In the genomic region with DNA sequence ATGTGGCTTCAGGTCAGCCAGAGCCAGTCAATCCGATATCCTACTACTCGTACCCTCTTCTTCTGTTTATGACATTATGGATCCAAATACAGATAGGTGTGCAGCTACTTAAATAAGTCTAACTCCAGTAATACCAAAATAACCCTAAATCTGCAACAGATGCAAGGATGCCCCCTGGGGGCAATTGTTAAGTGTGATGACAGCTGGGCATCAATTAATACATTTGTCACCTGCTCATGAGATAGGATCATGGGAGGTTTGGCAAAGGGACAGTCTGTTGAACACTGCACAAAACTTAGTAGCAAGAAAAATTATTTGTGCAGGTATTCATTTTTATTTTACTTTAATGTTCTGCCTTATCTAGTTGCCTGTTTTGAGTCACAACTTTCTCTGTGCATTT, we compare ENCODE assay signal across 17 cellular contexts.
DNase-seq lines count a peak whose midpoint lies in the region; FAIRE-seq and TF ChIP-seq lines count a peak whose summit lies in the region.
"Had no signal": no experiment of that assay in that cellular context is flagged by ENCODE, and none has a peak within 500 bp of the region (broad histone marks: within the 10 kb centered on the region; RNA-seq: fewer than 3 reads in every experiment).

No MANE protein-coding gene starts in this region.

- H3K27ac ChIP-seq in endodermal cell (ENCODE audit: low read depth, low read length) (no peak overlapping the region), transverse colon (no peak overlapping the region)
- H3K27ac ChIP-seq: ascending aorta, colonic mucosa had no signal

- peaks cover 28% of the 10 kb centered on the region for H3K27me3 Mint-ChIP-seq in endodermal cell (ENCODE audit: insufficient read depth)
- H3K27me3 Mint-ChIP-seq: type B pancreatic cell had no signal

- H3K4me3 Mint-ChIP-seq in endodermal cell, result no peak overlapping the region
- H3K4me3 Mint-ChIP-seq: mesothelial cell of epicardium; stimulated activated effector memory CD8-positive, alpha-beta T cell treated with anti-CD3 and anti-CD28 coated beads, Interleukin-12 subunit alpha, Interleukin-12 subunit beta, amount 100 ng/mL, for 72 hours; type B pancreatic cell had no signal

- peak; percentile 30 for TF ChIP-seq CTCF in D721Med (IDR thresholded peaks at IDR 0.05; ENCODE audit: insufficient read depth, missing control alignments)
- peak; percentile 9; the same call in 1 of the 2 replicates for TF ChIP-seq CTCF in LNCAP (IDR thresholded peaks at IDR 0.05)
- peak; percentile 52 for TF ChIP-seq CTCF in endodermal cell (conservative IDR thresholded peaks at IDR 0.05)
- no peak for TF ChIP-seq CTCF in transverse colon (IDR thresholded peaks at IDR 0.05)

- TF ChIP-seq POLR2A in transverse colon (IDR thresholded peaks at IDR 0.05), result no peak

- H3K27ac Mint-ChIP-seq in endodermal cell, result no peak overlapping the region
- H3K27ac Mint-ChIP-seq: mesothelial cell of epicardium; stimulated activated effector memory CD8-positive, alpha-beta T cell treated with anti-CD3 and anti-CD28 coated beads, Interleukin-12 subunit alpha, Interleukin-12 subunit beta, amount 100 ng/mL, for 72 hours; type B pancreatic cell had no signal

- H3K9me3 Mint-ChIP-seq in endodermal cell, result peaks cover 11% of the 10 kb centered on the region
- H3K9me3 Mint-ChIP-seq: stimulated activated effector memory CD8-positive, alpha-beta T cell treated with anti-CD3 and anti-CD28 coated beads, Interleukin-12 subunit alpha, Interleukin-12 subunit beta, amount 100 ng/mL, for 72 hours; type B pancreatic cell had no signal

- DNase-seq in D721Med (ENCODE audit: insufficient read length, low spot score) (no peak), NCI-H82 (lab: John Stamatoyannopoulos, UW) (peak; percentile 70), endodermal cell (no peak), NCI-H526 treated with DMSO at 0.1 percent for 48 hours (lab: John Stamatoyannopoulos, UW) (no peak), NCI-H1092 (lab: John Stamatoyannopoulos, UW) (no peak), transverse colon (no peak), T-helper 9 cell (no peak)
- DNase-seq: activated CD8-positive, alpha-beta memory T cell treated with anti-CD3 and anti-CD28 coated beads for 24 hours; colonic mucosa; DMS53; kidney; NCI-H187 treated with DMSO at 0.1 percent for 48 hours had no signal

- H3K4me1 Mint-ChIP-seq in endodermal cell, result peaks cover 38% of the 10 kb centered on the region
- H3K4me1 Mint-ChIP-seq: mesothelial cell of epicardium; stimulated activated effector memory CD8-positive, alpha-beta T cell treated with anti-CD3 and anti-CD28 coated beads, Interleukin-12 subunit alpha, Interleukin-12 subunit beta, amount 100 ng/mL, for 72 hours had no signal

- H3K4me3 ChIP-seq in endodermal cell (ENCODE audit: low read length) (no peak overlapping the region), transverse colon (no peak overlapping the region)
- H3K4me3 ChIP-seq: ascending aorta, colonic mucosa had no signal

- H3K9ac ChIP-seq in endodermal cell (ENCODE audit: extremely low read depth, low read length, poor library complexity, severe bottlenecking), result no peak overlapping the region

- H3K36me3 ChIP-seq in endodermal cell (ENCODE audit: control insufficient read depth, insufficient read depth, low read length) (no peaks in the 10 kb centered on the region), transverse colon (no peaks in the 10 kb centered on the region)
- H3K36me3 ChIP-seq: ascending aorta, colonic mucosa had no signal

- 95% methylated on average over 2 of the region's 2 CpGs; no CpG with 5 or more reads in 1 of the 2 experiments for WGBS in endodermal cell (ENCODE audit: insufficient coverage in 1 of 2, insufficient read length in 1 of 2), 2 experiments
- WGBS in transverse colon (ENCODE audit: low coverage in 1 of 2), 2 donors, result 94% methylated on average over 2 of the region's 2 CpGs; no CpG with 5 or more reads in 1 of the 2 donors

- in situ Hi-C loops in transverse colon (cut with MboI; ENCODE audit: low pct_ligation_motif_present in 1 of 4, low pct_unique_long_range_greater_than_20kb in 1 of 4, low sequenced_read_pairs in 3 of 4), result no loop called here

- peaks cover 20% of the 10 kb centered on the region for H3K4me1 ChIP-seq in endodermal cell (ENCODE audit: control insufficient read depth, insufficient read depth, low read length)
- H3K4me1 ChIP-seq in transverse colon, result no peaks in the 10 kb centered on the region
- H3K4me1 ChIP-seq: ascending aorta, colonic mucosa had no signal

- intact Hi-C loops in transverse colon (cut with DNase I; ENCODE audit: low total_unique reads), result no loop called here

- no peak for FAIRE-seq in D721Med (lab: Jason Lieb, UNC)
- FAIRE-seq: kidney had no signal

- no peak for TF ChIP-seq EP300 in transverse colon (IDR thresholded peaks at IDR 0.05; ENCODE audit: low read depth)

- H3K27me3 ChIP-seq in endodermal cell (ENCODE audit: control insufficient read depth, insufficient read depth, low read length, poor library complexity, severe bottlenecking), result no peaks in the 10 kb centered on the region
- H3K27me3 ChIP-seq in transverse colon, result no peaks in the 10 kb centered on the region
- H3K27me3 ChIP-seq: ascending aorta, colonic mucosa had no signal

- H3K36me3 Mint-ChIP-seq in endodermal cell (ENCODE audit: low read depth), result peaks cover 10% of the 10 kb centered on the region
- H3K36me3 Mint-ChIP-seq: stimulated activated effector memory CD8-positive, alpha-beta T cell treated with anti-CD3 and anti-CD28 coated beads, Interleukin-12 subunit alpha, Interleukin-12 subunit beta, amount 100 ng/mL, for 72 hours had no signal

- H3K9me3 ChIP-seq in endodermal cell (ENCODE audit: control insufficient read depth, low read length), result peaks cover 13% of the 10 kb centered on the region
- no peaks in the 10 kb centered on the region for H3K9me3 ChIP-seq in transverse colon
- H3K9me3 ChIP-seq: ascending aorta, colonic mucosa had no signal

Comparison
In these comparisons a context has a peak if more than half of its experiments do, and no peak if none do; other contexts are left out.
1. CTCF ChIP-seq: peak in D721Med (single experiment), LNCAP (single experiment) and endodermal cell (single experiment); none in transverse colon (0 of 5).